In genomic region chr18:49164738-49165137, GRCh38 we compare ENCODE assay signal across 1 cellular context.
A peak's percentile ranks its signal among the peaks of the same experiment; 100 is the strongest.
TF ChIP-seq lines count a peak whose summit lies in the region.

No MANE protein-coding gene starts in this region.

TF ChIP-seq in K562, 482 proteins besides CTCF, POLR2A, EP300 and RAD21 (continued from another document):
- TF ChIP-seq HDAC1 (IDR thresholded peaks at IDR 0.05) = no peak
- TF ChIP-seq SFPQ (IDR thresholded peaks at IDR 0.05; ENCODE audit: low read depth, low read length) = no peak
- TF ChIP-seq DPF2 (IDR thresholded peaks at IDR 0.05) = no peak
- TF ChIP-seq ZNF354B (CRISPR knock-in tag; IDR thresholded peaks at IDR 0.05) = peak; percentile 70
- no peak for TF ChIP-seq TAF1 (IDR thresholded peaks at IDR 0.05; ENCODE audit: control insufficient read depth, extremely low read depth, insufficient read depth, low read length, severe bottlenecking)
- peak; percentile 35 for TF ChIP-seq RBM25 (IDR thresholded peaks at IDR 0.05; ENCODE audit: low read depth, low read length, severe bottlenecking)
- TF ChIP-seq COPS2 (conservative IDR thresholded peaks at IDR 0.05) = no peak
- TF ChIP-seq USF2 (CRISPR knock-in tag; IDR thresholded peaks at IDR 0.05) = no peak
- no peak for TF ChIP-seq SMC3 (conservative IDR thresholded peaks at IDR 0.05; ENCODE audit: insufficient read depth, low read depth, low read length)
- TF ChIP-seq RBM14 (IDR thresholded peaks at IDR 0.05; ENCODE audit: borderline replicate concordance, insufficient read depth, low read depth, low read length) = no peak
